In the genomic region with DNA sequence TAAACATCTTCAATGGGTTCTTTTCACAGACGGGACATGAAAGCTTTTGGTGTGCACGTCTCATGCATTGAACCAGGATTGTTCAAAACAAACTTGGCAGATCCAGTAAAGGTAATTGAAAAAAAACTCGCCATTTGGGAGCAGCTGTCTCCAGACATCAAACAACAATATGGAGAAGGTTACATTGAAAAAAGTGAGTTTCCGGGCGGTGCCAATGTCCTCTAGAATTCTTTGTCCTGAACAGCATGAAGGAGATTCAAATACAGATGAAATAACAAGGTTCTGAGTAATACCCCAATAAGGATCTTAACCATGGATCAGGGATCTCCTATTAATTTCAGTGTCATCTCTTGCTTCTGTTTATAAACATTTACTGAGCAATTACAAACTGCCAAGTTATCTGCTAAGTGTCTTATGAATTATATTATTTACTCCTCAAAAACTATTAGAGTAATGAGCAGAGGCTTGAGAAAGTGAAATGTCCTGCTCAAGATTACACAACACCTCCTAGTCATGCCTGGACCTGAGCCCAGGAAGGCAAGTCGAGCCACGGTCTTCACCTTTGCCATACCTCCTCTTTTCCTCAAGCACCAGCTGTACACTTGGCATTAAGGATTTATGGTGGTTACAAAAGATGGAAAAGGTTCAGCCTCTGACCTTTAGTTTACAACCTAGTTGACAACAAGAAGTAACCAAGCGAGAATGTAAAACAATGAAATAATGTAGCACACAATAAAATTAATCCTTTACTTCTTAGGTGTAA, we compare ENCODE assay signal across 11 cellular contexts. TPM values are rescaled to one million over a fixed set of nuclear protein-coding genes. Genes with fewer than 3 reads are reported as not detected.
DNase-seq lines count a peak whose midpoint lies in the region; ATAC-seq and TF ChIP-seq lines count a peak whose summit lies in the region.
"Had no signal": no experiment of that assay in that cellular context is flagged by ENCODE, and none has a peak within 500 bp of the region (broad histone marks: within the 10 kb centered on the region; RNA-seq: fewer than 3 reads in every experiment).

No MANE protein-coding gene starts in this region.

- no peak overlapping the region for H2BK120ac ChIP-seq in IMR-90 (ENCODE audit: low read depth, low read length)

- no peak overlapping the region for H4K8ac ChIP-seq in IMR-90 (ENCODE audit: low read depth in 2 of 2, low read length in 2 of 2)

- H3K4me3 ChIP-seq in IMR-90 (ENCODE audit: insufficient read depth, low read depth, low read length) (no peak overlapping the region), cardiac fibroblast (replicated peaks in 1 of 2; ENCODE audit: low read depth in 2 of 2, low read length in 2 of 2) (no peak overlapping the region), lower lobe of right lung (no peak overlapping the region), gastrocnemius medialis (no peak overlapping the region)

- dilution Hi-C loops in IMR-90 (cut with HindIII; ENCODE audit: low sequenced_read_pairs, unreplicated experiment) = no loop called here

- POLR2A ChIA-PET in IMR-90 (lab: Charles Lee; ENCODE audit: unreplicated experiment) = no interaction called here

- TF ChIP-seq RAD21 in IMR-90 (IDR thresholded peaks at IDR 0.05; ENCODE audit: low read length) = no peak

- no peak overlapping the region for H2BK15ac ChIP-seq in IMR-90 (ENCODE audit: low read depth, low read length)

- H3K36me3 ChIP-seq in IMR-90 (ENCODE audit: control insufficient read depth, insufficient read depth, low read length) = no peaks in the 10 kb centered on the region
- no peaks in the 10 kb centered on the region for H3K36me3 ChIP-seq in lower lobe of right lung
- no peaks in the 10 kb centered on the region for H3K36me3 ChIP-seq in gastrocnemius medialis

- no peak overlapping the region for H3K56ac ChIP-seq in IMR-90 (ENCODE audit: extremely low read depth, insufficient read depth, low read length)

- no peak overlapping the region for H3K4ac ChIP-seq in IMR-90 (ENCODE audit: low read depth, low read length)

- H3K4me1 ChIP-seq in IMR-90 (ENCODE audit: control insufficient read depth, insufficient read depth, low read length) (no peaks in the 10 kb centered on the region), lower lobe of right lung (peaks cover 26% of the 10 kb centered on the region), gastrocnemius medialis (no peaks in the 10 kb centered on the region)

- TF ChIP-seq CTCF in IMR-90 (conservative IDR thresholded peaks at IDR 0.05; ENCODE audit: low read depth, low read length) (no peak), cardiac fibroblast (IDR thresholded peaks at IDR 0.05; ENCODE audit: low read depth, low read length) (no peak), lower lobe of right lung (IDR thresholded peaks at IDR 0.05) (no peak), gastrocnemius medialis (IDR thresholded peaks at IDR 0.05 in 4 of 5, conservative IDR thresholded peaks at IDR 0.05 in 1 of 5) (no peak)

- in situ Hi-C loops in IMR-90 (cut with MboI; ENCODE audit: low sequenced_read_pairs) (no loop called here), gastrocnemius medialis (cut with MboI; ENCODE audit: low sequenced_read_pairs in 4 of 4) (no loop called here)

- ATAC-seq in IMR-90 (ENCODE audit: low read depth) = no peak
- ATAC-seq in lower lobe of right lung = peak; percentile 74 to 78
- no peak for ATAC-seq in gastrocnemius medialis
- ATAC-seq: activated CD4-positive, CD25-positive, alpha-beta regulatory T cell treated with anti-CD3 and anti-CD28 coated beads, Interleukin-2, amount 50 U/mL, for 24 hours had no signal

- no TSS peak for BruUV-seq in IMR-90 (replicated peaks; lab: Mats Ljungman, UMichigan)

- no peak overlapping the region for H4K91ac ChIP-seq in IMR-90 (ENCODE audit: insufficient read depth, low read depth, low read length)

- H2AFZ ChIP-seq in IMR-90 (replicated peaks; ENCODE audit: low read length, poor library complexity) = no peak overlapping the region

- no peaks in the 10 kb centered on the region for H4K20me1 ChIP-seq in IMR-90 (ENCODE audit: insufficient read depth, low read length)

- H4K5ac ChIP-seq in IMR-90 (ENCODE audit: low read depth, low read length) = no peak overlapping the region

- H3K9me3 ChIP-seq in IMR-90 (ENCODE audit: control insufficient read depth, insufficient read depth, low read length) (no peaks in the 10 kb centered on the region), lower lobe of right lung (no peaks in the 10 kb centered on the region), gastrocnemius medialis (no peaks in the 10 kb centered on the region)

- H2AK9ac ChIP-seq in IMR-90 (replicated peaks; ENCODE audit: low read depth, low read length, poor library complexity) = no peak overlapping the region

- no peak overlapping the region for H3K27ac ChIP-seq in IMR-90 (ENCODE audit: insufficient read depth, low read length)
- H3K27ac ChIP-seq in lower lobe of right lung = peak overlapping the region; percentile 14
- no peak overlapping the region for H3K27ac ChIP-seq in gastrocnemius medialis

- no peak overlapping the region for H2AK5ac ChIP-seq in IMR-90 (ENCODE audit: low read depth, low read length)

- intact Hi-C loops in IMR-90 (cut with micrococcal nuclease) (no loop called here), lower lobe of right lung (cut with DNase I) (no loop called here), gastrocnemius medialis (cut with DNase I; ENCODE audit: low total_unique reads) (no loop called here)

- H2BK5ac ChIP-seq in IMR-90 (ENCODE audit: low read depth, low read length, poor library complexity, severe bottlenecking) = no peak overlapping the region

- H3K27me3 ChIP-seq in IMR-90 (ENCODE audit: control insufficient read depth, insufficient read depth, low read length) = no peaks in the 10 kb centered on the region
- no peaks in the 10 kb centered on the region for H3K27me3 ChIP-seq in lower lobe of right lung (ENCODE audit: low read depth)
- H3K27me3 ChIP-seq in gastrocnemius medialis = no peaks in the 10 kb centered on the region

- H3K23ac ChIP-seq in IMR-90 (ENCODE audit: low read depth, low read length) = no peak overlapping the region

- H3K9me1 ChIP-seq in IMR-90 (ENCODE audit: insufficient read depth, low read length) = no peaks in the 10 kb centered on the region

- H3K14ac ChIP-seq in IMR-90 (replicated peaks; ENCODE audit: low read depth, low read length) = no peak overlapping the region

- WGBS in IMR-90 (ENCODE audit: extremely low coverage in 2 of 2, insufficient read length in 1 of 2), 2 experiments = no CpG with 5 or more reads among the region's 8 CpGs

- DNase-seq in A172 (ENCODE audit: low spot score) (peak; percentile 46), IMR-90 (peak; percentile 15), cardiac fibroblast (ENCODE audit: low read depth in 2 of 2) (peak; percentile 84 to 89), lower lobe of right lung (peak; percentile 64), gastrocnemius medialis (no peak), DMS53 treated with DMSO at 0.1 percent for 48 hours (lab: John Stamatoyannopoulos, UW; ENCODE audit: unreplicated experiment) (no peak), NCI-H2029 treated with DMSO at 0.1 percent for 48 hours (lab: John Stamatoyannopoulos, UW) (no peak), HuH-7.5 (ENCODE audit: low spot score) (no peak)
- DNase-seq: NCI-H526 treated with DMSO at 0.1 percent for 48 hours had no signal

- H3K18ac ChIP-seq in IMR-90 (ENCODE audit: low read depth, low read length) = no peak overlapping the region

- TF ChIP-seq POLR2A in IMR-90 (IDR thresholded peaks at IDR 0.05; ENCODE audit: low read depth, low read length) = no peak
- no peak for TF ChIP-seq POLR2A in gastrocnemius medialis (IDR thresholded peaks at IDR 0.05)

- no peak overlapping the region for H3K4me2 ChIP-seq in IMR-90 (ENCODE audit: low read depth, low read length)

- H2BK20ac ChIP-seq in IMR-90 (ENCODE audit: low read depth, low read length) = no peak overlapping the region

- H3K79me1 ChIP-seq in IMR-90 (ENCODE audit: low read depth in 1 of 2, low read length in 2 of 2) = no peaks in the 10 kb centered on the region

- H3K9ac ChIP-seq in IMR-90 (ENCODE audit: low read depth, low read length) = no peak overlapping the region

- CTCF ChIA-PET in IMR-90 (lab: Yijun Ruan, JAX) = interaction anchor here (1.0 kb wide), 1 partner anchor 18 kb away, joined by 3 read pairs; no protein-coding TSS in a partner anchor

TF ChIP-seq in IMR-90, 13 proteins besides CTCF, POLR2A, EP300 and RAD21:
- TF ChIP-seq CEBPB (IDR thresholded peaks at IDR 0.05; ENCODE audit: low read depth, low read length) (peak; percentile 42; the same call in 1 of the 2 replicates), RFX5 (IDR thresholded peaks at IDR 0.05; ENCODE audit: low read depth, low read length) (no peak)

RNA-seq across cellular contexts. Expression of gene DHRS9, which starts 22.6 kb away (rescaled TPM):
- total RNA-seq in A172 (2014; rRNA removed; shearing (Covaris generic)) = not detected in 2 replicates
- total RNA-seq in IMR-90 (2012; rRNA removed) = not detected in 2 replicates
- polyA plus RNA-seq in IMR-90 (2012; rRNA removed) = not detected in 2 replicates
- not detected in 2 replicates for polyA plus RNA-seq in IMR-90 (2012; cell fraction: cytosol; rRNA removed)
- not detected in 2 replicates for polyA plus RNA-seq in IMR-90 (2012; cell fraction: nucleus; rRNA removed; ENCODE audit: low replicate concordance)
- total RNA-seq in lower lobe of right lung = 6.1 TPM
- total RNA-seq in gastrocnemius medialis = under 1 TPM in 3 of 4 donors, not detected in 1; 0.23 to 0.68 (median 0.33) TPM
- total RNA-seq: G401 had no signal

Comparison
In these comparisons a context has a peak if more than half of its experiments do, and no peak if none do; other contexts are left out.
1. DNase-seq: peak in A172 (single experiment), IMR-90 (single experiment), cardiac fibroblast (2 of 2) and lower lobe of right lung (single experiment); none in gastrocnemius medialis (0 of 2), DMS53 treated with DMSO at 0.1 percent for 48 hours (single experiment), NCI-H2029 treated with DMSO at 0.1 percent for 48 hours (single experiment) and HuH-7.5 (single experiment).
2. ATAC-seq: peak in lower lobe of right lung (2 of 2); none in IMR-90 (single experiment) and gastrocnemius medialis (0 of 2).